In the genomic region with DNA sequence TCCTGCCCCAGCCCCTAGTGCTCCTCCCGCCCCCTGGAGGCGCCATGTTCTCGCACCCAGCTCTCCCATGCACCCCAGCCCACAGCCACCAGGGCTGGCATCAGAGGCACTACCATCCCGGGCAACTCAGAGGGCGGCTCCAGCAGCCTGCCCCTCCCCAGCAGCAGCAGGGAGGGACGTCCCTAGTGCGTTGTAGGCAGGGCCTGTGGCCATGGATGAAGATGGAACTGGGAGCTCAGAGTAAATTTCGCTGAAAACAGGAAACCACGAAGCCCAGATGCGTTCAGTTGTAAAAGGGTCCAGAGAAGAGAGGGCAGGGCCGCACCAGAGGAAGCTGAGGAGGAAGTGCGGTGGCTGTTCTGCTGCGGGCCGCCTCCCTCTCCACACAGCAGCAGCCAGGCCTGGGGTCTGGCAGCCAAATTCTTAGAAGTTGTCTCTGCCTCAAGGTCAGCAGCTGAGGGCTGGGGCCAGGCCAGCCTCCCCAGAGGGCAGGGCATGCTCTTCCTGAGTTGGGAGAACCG, we compare ENCODE assay signal across 7 cellular contexts. TPM values are rescaled to one million over a fixed set of nuclear protein-coding genes. Genes with fewer than 3 reads are reported as not detected.
A peak's percentile ranks its signal among the peaks of the same experiment; 100 is the strongest.
DNase-seq lines count a peak whose midpoint lies in the region; ATAC-seq and TF ChIP-seq lines count a peak whose summit lies in the region.

No MANE protein-coding gene starts in this region.

- TF ChIP-seq CTCF in RWPE1 (conservative IDR thresholded peaks at IDR 0.05; ENCODE audit: low read depth): no peak

- H3K36me3 Mint-ChIP-seq in stimulated activated naive B cell treated with anti-CD40 and anti-IgM and Interleukin-4, amounts not matched to agents 10 μg/mL and 1 μg/mL and 100 μg/mL, for 72 hours: peaks cover 0 to 13% of the 10 kb centered on the region in 2 donors

- H3K27me3 Mint-ChIP-seq in stimulated activated naive B cell treated with anti-CD40 and anti-IgM and Interleukin-4, amounts not matched to agents 10 μg/mL and 1 μg/mL and 100 μg/mL, for 72 hours: no peaks in the 10 kb centered on the region

- peak overlapping the region; percentile 96 for H3K27ac Mint-ChIP-seq in stimulated activated naive B cell treated with anti-CD40 and anti-IgM and Interleukin-4, amounts not matched to agents 10 μg/mL and 1 μg/mL and 100 μg/mL, for 72 hours

- POLR2A ChIA-PET in RWPE1 (lab: Yijun Ruan, JAX; ENCODE audit: low non-redundant PET): no interaction called here

- peaks cover 0 to 2% of the 10 kb centered on the region in 2 donors for H3K9me3 Mint-ChIP-seq in stimulated activated naive B cell treated with anti-CD40 and anti-IgM and Interleukin-4, amounts not matched to agents 10 μg/mL and 1 μg/mL and 100 μg/mL, for 72 hours

- peaks cover 73 to 89% of the 10 kb centered on the region in 2 donors for H3K4me1 Mint-ChIP-seq in stimulated activated naive B cell treated with anti-CD40 and anti-IgM and Interleukin-4, amounts not matched to agents 10 μg/mL and 1 μg/mL and 100 μg/mL, for 72 hours

- DNase-seq in RWPE1 (ENCODE audit: low spot score) (no peak), lung microvascular endothelial cell (ENCODE audit: low read depth in 2 of 2) (peak; percentile 50 to 57), NCI-H82 treated with DMSO at 0.1 percent for 48 hours (lab: John Stamatoyannopoulos, UW; ENCODE audit: unreplicated experiment) (no peak)
- peak; percentile 60 for DNase-seq in activated naive CD4-positive, alpha-beta T cell treated with anti-CD3 and anti-CD28 coated beads, Interleukin-2, amount 50 U/mL, for 16 hours
- DNase-seq in stimulated activated naive B cell treated with anti-CD40 and anti-IgM and Interleukin-4, amounts not matched to agents 10 μg/mL and 1 μg/mL and 100 μg/mL, for 72 hours: peak; percentile 65

- peak overlapping the region; percentile 88 for H3K27ac ChIP-seq in RWPE1

- peak; percentile 59 for ATAC-seq in GM21515 (IDR thresholded peaks at IDR 0.05; ENCODE audit: unreplicated experiment)
- ATAC-seq in stimulated activated naive B cell treated with anti-CD40 and anti-IgM and Interleukin-4, amounts not matched to agents 10 μg/mL and 1 μg/mL and 100 μg/mL, for 72 hours (replicated peaks): peak; percentile 72 to 79
- no peak for ATAC-seq in HG03045 (IDR thresholded peaks at IDR 0.05; ENCODE audit: unreplicated experiment)

- H3K4me3 Mint-ChIP-seq in stimulated activated naive B cell treated with anti-CD40 and anti-IgM and Interleukin-4, amounts not matched to agents 10 μg/mL and 1 μg/mL and 100 μg/mL, for 72 hours: peak overlapping the region; percentile 20 to 72

- CTCF ChIA-PET in RWPE1 (lab: Yijun Ruan, JAX): interaction anchor here (0.6 to 1.0 kb wide), 3 partner anchors 8 to 118 kb away, joined by 3 to 4 read pairs (median 4); no protein-coding TSS in a partner anchor

RNA-seq across cellular contexts. Expression of gene VSIR, which starts 24.6 kb away (rescaled TPM):
- 7.5 and 10.7 TPM in 2 replicates for total RNA-seq in lung microvascular endothelial cell

RNA-seq across cellular contexts. Expression of gene C10orf105, which starts 29.2 kb away (rescaled TPM):
- total RNA-seq in lung microvascular endothelial cell: not detected in 2 replicates

Comparison
In these comparisons a context has a peak if more than half of its experiments do, and no peak if none do; other contexts are left out.
1. DNase-seq: peak in activated naive CD4-positive, alpha-beta T cell treated with anti-CD3 and anti-CD28 coated beads, Interleukin-2, amount 50 U/mL, for 16 hours (single experiment), lung microvascular endothelial cell (2 of 2) and stimulated activated naive B cell treated with anti-CD40 and anti-IgM and Interleukin-4, amounts not matched to agents 10 μg/mL and 1 μg/mL and 100 μg/mL, for 72 hours (single experiment); none in RWPE1 (single experiment) and NCI-H82 treated with DMSO at 0.1 percent for 48 hours (single experiment).